ENCODE assay signal across 2 cellular contexts in genomic region chr7:2693420-2694121, GRCh38.
TF ChIP-seq lines count a peak whose summit lies in the region.
"Not testable (repeated sequence)": the region's sequence is repeated elsewhere in the genome, so short reads cannot be mapped to it uniquely, and the experiment has no call there.

No MANE protein-coding gene starts in this region.

TF ChIP-seq in K562, 482 proteins besides CTCF, POLR2A, EP300 and RAD21 (continued from another document and continues in another):
- TF ChIP-seq ZNF318 (IDR thresholded peaks at IDR 0.05; ENCODE audit: borderline replicate concordance in 1 of 2, low read depth in 1 of 2) (peak in 1 of 2 experiments; percentile 53; a peak in 1 of 4 replicates), KLF6 (CRISPR knock-in tag; IDR thresholded peaks at IDR 0.05; ENCODE audit: borderline replicate concordance) (peak; percentile 44; the same call in 1 of the 2 replicates), CEBPG (CRISPR knock-in tag; IDR thresholded peaks at IDR 0.05) (peak; percentile 86), CEBPG (tag; conservative IDR thresholded peaks at IDR 0.05 in 1 of 2, IDR thresholded peaks at IDR 0.05 in 1 of 2) (peak; percentile 70 to 81), NR2C1 (tag; IDR thresholded peaks at IDR 0.05) (peak; percentile 33; the same call in 1 of the 2 replicates), CXXC5 (CRISPR knock-in tag; IDR thresholded peaks at IDR 0.05) (0 out of 2 replicates have a peak, but pooled peaks have one; percentile 39), ATF1 (tag; IDR thresholded peaks at IDR 0.05) (peak; percentile 53; the same call in 1 of the 2 replicates), JUND (IDR thresholded peaks at IDR 0.05; ENCODE audit: borderline replicate concordance, low read depth, low read length) (peak; percentile 52), TOE1 (IDR thresholded peaks at IDR 0.05; ENCODE audit: borderline replicate concordance) (peak; percentile 55; the same call in 1 of the 2 replicates), JUN (IDR thresholded peaks at IDR 0.05; ENCODE audit: borderline replicate concordance, low read depth, low read length) (0 out of 2 replicates have a peak, but pooled peaks have one; percentile 30), NR2C2 (tag; IDR thresholded peaks at IDR 0.05) (peak; percentile 69), ATF3 (IDR thresholded peaks at IDR 0.05) (peak; percentile 95), ETV1 (tag; conservative IDR thresholded peaks at IDR 0.05; ENCODE audit: low read depth) (peak; percentile 37), RBFOX2 (IDR thresholded peaks at IDR 0.05; ENCODE audit: low read depth, low read length) (peak; percentile 69)
- not testable (repeated sequence) for TF ChIP-seq NR2C1 (IDR thresholded peaks at IDR 0.05); ATF1 (CRISPR knock-in tag; IDR thresholded peaks at IDR 0.05); JUND (tag; IDR thresholded peaks at IDR 0.05; ENCODE audit: borderline replicate concordance, low read depth, low read length); TOE1 (CRISPR knock-in tag; IDR thresholded peaks at IDR 0.05; ENCODE audit: borderline replicate concordance, low read depth); JUN (CRISPR knock-in tag; IDR thresholded peaks at IDR 0.05; ENCODE audit: borderline replicate concordance); NR2C2 (CRISPR knock-in tag; IDR thresholded peaks at IDR 0.05); ATF3 (CRISPR knock-in tag; conservative IDR thresholded peaks at IDR 0.05)

TF ChIP-seq in HepG2, 621 proteins besides CTCF, POLR2A, EP300 and RAD21 (continued from another document):
- TF ChIP-seq ZNF280D (CRISPR knock-in tag; IDR thresholded peaks at IDR 0.05) (0 out of 2 replicates have a peak, but pooled peaks have one; percentile 18), ZBED4 (CRISPR knock-in tag; IDR thresholded peaks at IDR 0.05; ENCODE audit: borderline replicate concordance) (peak; percentile 65; the same call in 1 of the 2 replicates), TFAP4 (IDR thresholded peaks at IDR 0.05; ENCODE audit: borderline replicate concordance, low read depth) (peak; percentile 13; the same call in 1 of the 2 replicates), ZNF644 (CRISPR knock-in tag; IDR thresholded peaks at IDR 0.05; ENCODE audit: low read depth) (0 out of 2 replicates have a peak, but pooled peaks have one; percentile 13), ATF3 (CRISPR knock-in tag; IDR thresholded peaks at IDR 0.05) (peak; percentile 48; the same call in 1 of the 2 replicates), FOSL2 (CRISPR knock-in tag; IDR thresholded peaks at IDR 0.05) (peak; percentile 52; the same call in 1 of the 2 replicates), ZNF512B (CRISPR knock-in tag; IDR thresholded peaks at IDR 0.05; ENCODE audit: borderline replicate concordance) (0 out of 2 replicates have a peak, but pooled peaks have one; percentile 62), NFATC3 (CRISPR knock-in tag; IDR thresholded peaks at IDR 0.05) (0 out of 2 replicates have a peak, but pooled peaks have one; percentile 17), PHF21A (CRISPR knock-in tag; IDR thresholded peaks at IDR 0.05) (peak; percentile 52; the same call in 1 of the 2 replicates), DZIP1 (CRISPR knock-in tag; IDR thresholded peaks at IDR 0.05) (0 out of 2 replicates have a peak, but pooled peaks have one; percentile 27), ZFX (CRISPR knock-in tag; IDR thresholded peaks at IDR 0.05; ENCODE audit: low read depth) (peak; percentile 60; the same call in 1 of the 2 replicates), ZNF547 (CRISPR knock-in tag; IDR thresholded peaks at IDR 0.05) (0 out of 2 replicates have a peak, but pooled peaks have one; percentile 14), SAP130 (CRISPR knock-in tag; IDR thresholded peaks at IDR 0.05; ENCODE audit: low read depth) (peak; percentile 65; the same call in 1 of the 2 replicates), MED1 (CRISPR knock-in tag; IDR thresholded peaks at IDR 0.05) (peak; percentile 46; the same call in 1 of the 2 replicates), ZSCAN25 (CRISPR knock-in tag; IDR thresholded peaks at IDR 0.05) (peak; percentile 39; the same call in 1 of the 2 replicates), SP5 (CRISPR knock-in tag; IDR thresholded peaks at IDR 0.05; ENCODE audit: borderline replicate concordance, low read depth) (0 out of 2 replicates have a peak, but pooled peaks have one; percentile 24), LCORL (CRISPR knock-in tag; IDR thresholded peaks at IDR 0.05) (0 out of 2 replicates have a peak, but pooled peaks have one; percentile 39), ZNF121 (CRISPR knock-in tag; IDR thresholded peaks at IDR 0.05) (peak; percentile 95), YEATS4 (CRISPR knock-in tag; IDR thresholded peaks at IDR 0.05; ENCODE audit: borderline replicate concordance) (peak; percentile 50; the same call in 1 of the 2 replicates), SALL1 (CRISPR knock-in tag; IDR thresholded peaks at IDR 0.05) (peak; percentile 67), ZNF292 (CRISPR knock-in tag; IDR thresholded peaks at IDR 0.05; ENCODE audit: borderline replicate concordance, low read depth) (0 out of 2 replicates have a peak, but pooled peaks have one; percentile 30)
- TF ChIP-seq LCORL (IDR thresholded peaks at IDR 0.05) = not testable (repeated sequence)
